15 cellular contexts compared by ENCODE assay signal in the genomic region with DNA sequence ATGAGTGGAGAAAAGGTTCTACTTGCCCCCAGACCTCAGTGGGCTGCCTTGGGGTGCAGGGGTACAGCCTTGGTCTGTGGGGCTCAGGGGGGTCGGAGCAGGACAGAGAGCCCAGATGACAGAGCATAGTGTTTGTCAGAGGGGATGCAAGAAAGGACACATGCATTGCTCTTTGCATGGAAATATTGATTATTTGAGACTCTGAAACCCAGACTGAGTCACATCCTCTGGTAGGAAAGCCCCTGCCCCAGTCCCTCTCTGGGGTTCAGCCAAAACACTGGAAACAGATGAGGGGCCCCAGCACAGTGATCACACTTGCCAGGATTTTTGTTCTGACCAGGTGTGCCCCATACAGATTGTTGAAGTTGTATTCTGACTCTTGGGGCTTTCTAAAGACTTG.
A peak's percentile ranks its signal among the peaks of the same experiment; 100 is the strongest.
DNase-seq lines count a peak whose midpoint lies in the region; ATAC-seq lines count a peak whose summit lies in the region.
"Had no signal": no experiment of that assay in that cellular context is flagged by ENCODE, and none has a peak within 500 bp of the region (broad histone marks: within the 10 kb centered on the region; RNA-seq: fewer than 3 reads in every experiment).

No MANE protein-coding gene starts in this region.

- peak in 1 of 5 donors; percentile 80 for DNase-seq in CD4-positive, alpha-beta memory T cell
- DNase-seq in activated CD4-positive, alpha-beta T cell treated with anti-CD3 and anti-CD28 coated beads for 36 hours: peak; percentile 90
- DNase-seq in activated T-helper 2 cell treated with anti-CD3 and anti-CD28 coated beads, Interferon-gamma antibody, Interleukin-2, Interleukin-4, amounts not matched to agents 10 μg/mL and 5 μg/mL and 100 μg/mL, durations not matched to agents 14 hours and 24 hours and 36 hours (ENCODE audit: low spot score): no peak
- peak; percentile 89 for DNase-seq in stimulated activated CD4-positive, alpha-beta T cell treated with anti-CD3 and anti-CD28 coated beads, Interleukin-1b, Interleukin-23, amount 100 ng/mL, for 48 hours
- DNase-seq in DMS79 (lab: John Stamatoyannopoulos, UW): no peak
- DNase-seq in cerebellar cortex (ENCODE audit: low spot score): no peak
- no peak for DNase-seq in cortex of kidney (lab: John Stamatoyannopoulos, UW)
- DNase-seq: activated B cell treated with CpG ODN at 0.5 μM for 24 hours; effector CD8-positive, alpha-beta T cell; kidney glomerular epithelial cell; naive B cell; SK-N-SH had no signal

- H3K27ac ChIP-seq in CD4-positive, alpha-beta memory T cell (ENCODE audit: low read depth, low read length): peak overlapping the region; percentile 64
- H3K27ac ChIP-seq: right atrium auricular region had no signal

- peaks cover 0 to 2% of the 10 kb centered on the region in 2 donors for H3K36me3 Mint-ChIP-seq in CD4-positive, alpha-beta memory T cell
- H3K36me3 Mint-ChIP-seq in activated CD4-positive, alpha-beta T cell treated with anti-CD3 and anti-CD28 coated beads for 36 hours (ENCODE audit: low read depth): peaks cover 8% of the 10 kb centered on the region
- H3K36me3 Mint-ChIP-seq in activated T-helper 2 cell treated with anti-CD3 and anti-CD28 coated beads, Interferon-gamma antibody, Interleukin-2, Interleukin-4, amounts not matched to agents 10 μg/mL and 5 μg/mL and 100 μg/mL, durations not matched to agents 14 hours and 24 hours and 36 hours (ENCODE audit: low read depth): no peaks in the 10 kb centered on the region
- H3K36me3 Mint-ChIP-seq: naive B cell; stimulated activated memory B cell treated with anti-CD40 and anti-IgM and Interleukin-4, amounts not matched to agents 10 μg/mL and 1 μg/mL and 100 μg/mL, for 72 hours had no signal

- no peak overlapping the region for H3K4me3 ChIP-seq in CD4-positive, alpha-beta memory T cell (ENCODE audit: low read length in 2 of 2)
- H3K4me3 ChIP-seq: right atrium auricular region had no signal

- H3K27ac Mint-ChIP-seq in CD4-positive, alpha-beta memory T cell: peak overlapping the region; percentile 86 to 99 (median 94)
- peak overlapping the region; percentile 99 for H3K27ac Mint-ChIP-seq in activated CD4-positive, alpha-beta T cell treated with anti-CD3 and anti-CD28 coated beads for 36 hours
- H3K27ac Mint-ChIP-seq in activated T-helper 2 cell treated with anti-CD3 and anti-CD28 coated beads, Interferon-gamma antibody, Interleukin-2, Interleukin-4, amounts not matched to agents 10 μg/mL and 5 μg/mL and 100 μg/mL, durations not matched to agents 14 hours and 24 hours and 36 hours: peak overlapping the region; percentile 90
- H3K27ac Mint-ChIP-seq: activated B cell treated with CpG ODN at 0.5 μM for 24 hours; naive B cell; stimulated activated memory B cell treated with anti-CD40 and anti-IgM and Interleukin-4, amounts not matched to agents 10 μg/mL and 1 μg/mL and 100 μg/mL, for 72 hours had no signal

- H3K36me3 ChIP-seq in CD4-positive, alpha-beta memory T cell (ENCODE audit: insufficient read depth, low read length): no peaks in the 10 kb centered on the region
- H3K36me3 ChIP-seq: right atrium auricular region had no signal

- H3K4me3 Mint-ChIP-seq in CD4-positive, alpha-beta memory T cell: peak overlapping the region; percentile 2 to 81 (median 52)
- H3K4me3 Mint-ChIP-seq in activated CD4-positive, alpha-beta T cell treated with anti-CD3 and anti-CD28 coated beads for 36 hours: peak overlapping the region; percentile 45
- peak overlapping the region; percentile 58 for H3K4me3 Mint-ChIP-seq in activated T-helper 2 cell treated with anti-CD3 and anti-CD28 coated beads, Interferon-gamma antibody, Interleukin-2, Interleukin-4, amounts not matched to agents 10 μg/mL and 5 μg/mL and 100 μg/mL, durations not matched to agents 14 hours and 24 hours and 36 hours (ENCODE audit: low read depth)
- H3K4me3 Mint-ChIP-seq: activated B cell treated with CpG ODN at 0.5 μM for 24 hours; naive B cell; stimulated activated memory B cell treated with anti-CD40 and anti-IgM and Interleukin-4, amounts not matched to agents 10 μg/mL and 1 μg/mL and 100 μg/mL, for 72 hours had no signal

- intact Hi-C loops in CD4-positive, alpha-beta memory T cell (cut with micrococcal nuclease): no loop called here
- intact Hi-C loops in activated CD4-positive, alpha-beta T cell treated with anti-CD3 and anti-CD28 coated beads for 36 hours (cut with DNase I, micrococcal nuclease): loop anchor here (1.0 to 5.0 kb wide), 9 partner anchors 8 to 1095 kb away; a partner anchor contains a TSS
- intact Hi-C loops in activated T-helper 2 cell treated with anti-CD3 and anti-CD28 coated beads, Interferon-gamma antibody, Interleukin-2, Interleukin-4, amounts not matched to agents 10 μg/mL and 5 μg/mL and 100 μg/mL, durations not matched to agents 14 hours and 24 hours and 36 hours (cut with micrococcal nuclease): loop anchor here (1.0 to 10.0 kb wide), 8 partner anchors 8 to 1095 kb away; a partner anchor contains a TSS

- no peaks in the 10 kb centered on the region for H3K9me3 ChIP-seq in CD4-positive, alpha-beta memory T cell (ENCODE audit: control insufficient read depth in 1 of 2, low read length in 2 of 2)
- H3K9me3 ChIP-seq: right atrium auricular region, SK-N-SH had no signal

- CTCF ChIA-PET in CD4-positive, alpha-beta memory T cell (lab: Charles Lee; ENCODE audit: partially characterized antibody): interaction anchor here (1.3 kb wide), 1 partner anchor 8 kb away, joined by 6 read pairs; no protein-coding TSS in a partner anchor
- CTCF ChIA-PET in activated CD4-positive, alpha-beta T cell treated with anti-CD3 and anti-CD28 coated beads for 36 hours (lab: Charles Lee): no interaction called here

- POLR2A ChIA-PET in CD4-positive, alpha-beta memory T cell (lab: Charles Lee; ENCODE audit: partially characterized antibody): interaction anchor here (0.7 to 18.1 kb wide), 3 partner anchors 7 to 403 kb away, joined by 3 to 475 read pairs (median 3); no protein-coding TSS in a partner anchor
- POLR2A ChIA-PET in activated CD4-positive, alpha-beta T cell treated with anti-CD3 and anti-CD28 coated beads for 36 hours (lab: Charles Lee): no interaction called here

- no peaks in the 10 kb centered on the region for H3K27me3 ChIP-seq in CD4-positive, alpha-beta memory T cell (ENCODE audit: insufficient read depth, low read length)
- H3K27me3 ChIP-seq: right atrium auricular region had no signal

- no peaks in the 10 kb centered on the region for H3K9me3 Mint-ChIP-seq in CD4-positive, alpha-beta memory T cell
- no peaks in the 10 kb centered on the region for H3K9me3 Mint-ChIP-seq in activated CD4-positive, alpha-beta T cell treated with anti-CD3 and anti-CD28 coated beads for 36 hours (ENCODE audit: low read depth)
- no peaks in the 10 kb centered on the region for H3K9me3 Mint-ChIP-seq in activated T-helper 2 cell treated with anti-CD3 and anti-CD28 coated beads, Interferon-gamma antibody, Interleukin-2, Interleukin-4, amounts not matched to agents 10 μg/mL and 5 μg/mL and 100 μg/mL, durations not matched to agents 14 hours and 24 hours and 36 hours
- H3K9me3 Mint-ChIP-seq: naive B cell had no signal

- peaks cover 83 to 98% (median 90%) of the 10 kb centered on the region in 4 donors for H3K4me1 Mint-ChIP-seq in CD4-positive, alpha-beta memory T cell
- peaks cover 96% of the 10 kb centered on the region for H3K4me1 Mint-ChIP-seq in activated CD4-positive, alpha-beta T cell treated with anti-CD3 and anti-CD28 coated beads for 36 hours
- H3K4me1 Mint-ChIP-seq in activated T-helper 2 cell treated with anti-CD3 and anti-CD28 coated beads, Interferon-gamma antibody, Interleukin-2, Interleukin-4, amounts not matched to agents 10 μg/mL and 5 μg/mL and 100 μg/mL, durations not matched to agents 14 hours and 24 hours and 36 hours (ENCODE audit: low read depth): peaks cover 86% of the 10 kb centered on the region
- H3K4me1 Mint-ChIP-seq: activated B cell treated with CpG ODN at 0.5 μM for 24 hours; naive B cell; stimulated activated memory B cell treated with anti-CD40 and anti-IgM and Interleukin-4, amounts not matched to agents 10 μg/mL and 1 μg/mL and 100 μg/mL, for 72 hours had no signal

- H3K4me1 ChIP-seq in CD4-positive, alpha-beta memory T cell (ENCODE audit: insufficient read depth, low read length): peaks cover 97% of the 10 kb centered on the region
- H3K4me1 ChIP-seq: right atrium auricular region had no signal

- ATAC-seq in activated CD4-positive, alpha-beta T cell treated with anti-CD3 and anti-CD28 coated beads for 36 hours: peak; percentile 67
- no peak for ATAC-seq in HG03095 (IDR thresholded peaks at IDR 0.05; ENCODE audit: unreplicated experiment)
- ATAC-seq: stimulated activated memory B cell treated with anti-CD40 and anti-IgM and Interleukin-4, amounts not matched to agents 10 μg/mL and 1 μg/mL and 100 μg/mL, for 72 hours had no signal

- H3K27me3 Mint-ChIP-seq in CD4-positive, alpha-beta memory T cell: no peaks in the 10 kb centered on the region
- no peaks in the 10 kb centered on the region for H3K27me3 Mint-ChIP-seq in activated CD4-positive, alpha-beta T cell treated with anti-CD3 and anti-CD28 coated beads for 36 hours
- H3K27me3 Mint-ChIP-seq in activated T-helper 2 cell treated with anti-CD3 and anti-CD28 coated beads, Interferon-gamma antibody, Interleukin-2, Interleukin-4, amounts not matched to agents 10 μg/mL and 5 μg/mL and 100 μg/mL, durations not matched to agents 14 hours and 24 hours and 36 hours (ENCODE audit: low read depth): no peaks in the 10 kb centered on the region
- H3K27me3 Mint-ChIP-seq: activated B cell treated with CpG ODN at 0.5 μM for 24 hours; naive B cell; stimulated activated memory B cell treated with anti-CD40 and anti-IgM and Interleukin-4, amounts not matched to agents 10 μg/mL and 1 μg/mL and 100 μg/mL, for 72 hours had no signal

Comparison
In these comparisons a context has a peak if more than half of its experiments do, and no peak if none do; other contexts are left out.
1. DNase-seq: peak in activated CD4-positive, alpha-beta T cell treated with anti-CD3 and anti-CD28 coated beads for 36 hours (single experiment) and stimulated activated CD4-positive, alpha-beta T cell treated with anti-CD3 and anti-CD28 coated beads, Interleukin-1b, Interleukin-23, amount 100 ng/mL, for 48 hours (single experiment); none in activated T-helper 2 cell treated with anti-CD3 and anti-CD28 coated beads, Interferon-gamma antibody, Interleukin-2, Interleukin-4, amounts not matched to agents 10 μg/mL and 5 μg/mL and 100 μg/mL, durations not matched to agents 14 hours and 24 hours and 36 hours (single experiment), DMS79 (single experiment), cerebellar cortex (single experiment) and cortex of kidney (single experiment).
2. Peak in every context shown above with its lines, with median percentiles within 50 percentile points of each other: H3K27ac Mint-ChIP-seq and H3K4me3 Mint-ChIP-seq.